35 cellular contexts compared by ENCODE assay signal in the genomic region with DNA sequence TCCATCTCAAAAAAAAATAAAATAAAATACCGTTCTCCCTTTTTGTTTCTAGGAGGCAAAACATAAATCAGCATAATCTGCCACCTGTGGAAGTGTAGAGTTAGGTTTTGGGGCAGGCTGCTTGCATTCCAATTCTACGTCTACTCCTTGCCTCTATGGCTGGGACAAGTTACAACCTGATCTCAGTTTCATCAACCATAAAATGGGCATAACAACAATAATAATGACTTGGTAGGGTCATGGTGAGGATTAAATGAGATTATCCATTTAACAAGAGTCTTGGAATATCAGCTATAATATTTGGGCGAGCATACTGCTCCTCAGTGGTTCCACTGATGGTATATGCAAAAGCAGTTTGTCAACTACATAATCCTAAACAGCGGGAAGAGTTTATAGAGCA. TPM values are rescaled to one million over a fixed set of nuclear protein-coding genes. Genes with fewer than 3 reads are reported as not detected.
"Had no signal": no experiment of that assay in that cellular context is flagged by ENCODE, and none has a peak within 500 bp of the region (broad histone marks: within the 10 kb centered on the region; RNA-seq: fewer than 3 reads in every experiment).

No MANE protein-coding gene starts in this region.

- H3K27ac ChIP-seq: colonic mucosa, epithelial cell of prostate, esophagus squamous epithelium, gastrocnemius medialis, heart right ventricle, left lung, lower lobe of right lung had no signal

- H3K36me3 ChIP-seq: colonic mucosa, esophagus squamous epithelium, gastrocnemius medialis, heart right ventricle, left lung, lower lobe of right lung had no signal

- H3K36me3 Mint-ChIP-seq: mesothelial cell of epicardium, naive B cell had no signal

- H3K4me1 ChIP-seq: colonic mucosa had no signal

- DNase-seq: colonic mucosa; cortex of kidney; effector CD8-positive, alpha-beta T cell; effector memory CD8-positive, alpha-beta T cell; endodermal cell; erythroblast; esophagus squamous epithelium; foreskin fibroblast; foreskin melanocyte; gastrocnemius medialis; glutamatergic neuron; head of caudate nucleus; heart right ventricle; hippocampal formation; left cardiac atrium; left lung; left ventricle myocardium superior; lower lobe of right lung; mesenchymal stem cell; mucosa of descending colon; naive B cell had no signal

- H3K9me3 Mint-ChIP-seq: dendritic cell treated with granulocyte-macrophage colony-stimulating factor and Interleukin-4, amounts not matched to agents 40 ng/mL and 50 ng/mL, for 4 days; effector memory CD8-positive, alpha-beta T cell; endodermal cell; mesothelial cell of epicardium; naive B cell had no signal

- H3K9me3 ChIP-seq: colonic mucosa, esophagus squamous epithelium, gastrocnemius medialis, heart right ventricle, left lung, lower lobe of right lung, mucosa of descending colon had no signal

- H3K27me3 ChIP-seq: colonic mucosa, gastrocnemius medialis had no signal

- ATAC-seq: effector memory CD8-positive, alpha-beta T cell; esophagus mucosa; gastrocnemius medialis; heart right ventricle; left cardiac atrium; left lung; left ventricle myocardium superior; lower lobe of right lung; mucosa of descending colon had no signal

- H3K4me3 ChIP-seq: colonic mucosa, esophagus squamous epithelium, gastrocnemius medialis, heart right ventricle, left lung, lower lobe of right lung, mucosa of descending colon had no signal

- H3K27ac Mint-ChIP-seq: dendritic cell treated with granulocyte-macrophage colony-stimulating factor and Interleukin-4, amounts not matched to agents 40 ng/mL and 50 ng/mL, for 4 days; effector memory CD8-positive, alpha-beta T cell; endodermal cell; mesothelial cell of epicardium; naive B cell had no signal

- H3K4me3 Mint-ChIP-seq: dendritic cell treated with granulocyte-macrophage colony-stimulating factor and Interleukin-4, amounts not matched to agents 40 ng/mL and 50 ng/mL, for 4 days; effector memory CD8-positive, alpha-beta T cell; endodermal cell; mesothelial cell of epicardium had no signal

- FAIRE-seq: endometrium, islet of Langerhans, keratinocyte had no signal

RNA-seq across cellular contexts. Expression of gene SPO11, which starts 17.8 kb away (rescaled TPM):
- total RNA-seq: colonic mucosa, dermis microvascular lymphatic vessel endothelial cell, endodermal cell, esophagus mucosa, esophagus squamous epithelium, gastrocnemius medialis, glomerular endothelial cell, heart right ventricle, kidney epithelial cell, left cardiac atrium, left lung, left ventricle myocardium superior, lower leg skin, lower lobe of right lung, lung microvascular endothelial cell, mesenteric fat pad, mesothelial cell of epicardium, mucosa of descending colon, myocyte had no signal
- polyA plus RNA-seq: heart right ventricle, keratinocyte had no signal
